ENCODE assay signal across 10 cellular contexts in genomic region chr12:6326316-6326959, GRCh38. TPM values are rescaled to one million over a fixed set of nuclear protein-coding genes. Genes with fewer than 3 reads are reported as not detected.
A peak's percentile ranks its signal among the peaks of the same experiment; 100 is the strongest.
DNase-seq lines count a peak whose midpoint lies in the region; ATAC-seq, FAIRE-seq and TF ChIP-seq lines count a peak whose summit lies in the region.
"Had no signal": no experiment of that assay in that cellular context is flagged by ENCODE, and none has a peak within 500 bp of the region (broad histone marks: within the 10 kb centered on the region; RNA-seq: fewer than 3 reads in every experiment).

No MANE protein-coding gene starts in this region.

- H3K4me1 ChIP-seq in Loucy (ENCODE audit: insufficient read depth, low read length, poor library complexity, severe bottlenecking) (peaks cover 17% of the 10 kb centered on the region), kidney (ENCODE audit: control insufficient read depth in 1 of 2, insufficient read depth in 1 of 2, low read depth in 1 of 2, low read length in 2 of 2) (peaks cover 26 to 46% of the 10 kb centered on the region in 2 donors), tibial artery (peaks cover 0 to 76% (median 53%) of the 10 kb centered on the region in 4 donors)

- peak; percentile 26 for DNase-seq in Calu3
- DNase-seq in astrocyte of the cerebellum (ENCODE audit: low read depth) = peak; percentile 35
- DNase-seq in kidney = no peak
- no peak for DNase-seq in tibial artery
- no peak for DNase-seq in C1 segment of cervical spinal cord (lab: John Stamatoyannopoulos, UW)

- intact Hi-C loops in Calu3 (cut with micrococcal nuclease; ENCODE audit: unreplicated experiment) (loop anchor here (10.0 kb wide), 1 partner anchor 48 kb away; the partner anchor contains the start of gene SCNN1A), kidney (cut with DNase I) (loop anchor here (5.0 kb wide), 1 partner anchor 56 kb away; the partner anchor contains the start of gene LTBR), tibial artery (cut with DNase I; ENCODE audit: low total_unique reads) (no loop called here)

- TF ChIP-seq CTCF in Calu3 (IDR thresholded peaks at IDR 0.05; ENCODE audit: unreplicated experiment) (peak; percentile 31), Loucy (conservative IDR thresholded peaks at IDR 0.05; ENCODE audit: low read length) (peak; percentile 55), astrocyte of the cerebellum (IDR thresholded peaks at IDR 0.05; ENCODE audit: low read depth, low read length, missing control alignments) (peak; percentile 55), kidney (IDR thresholded peaks at IDR 0.05; ENCODE audit: borderline replicate concordance, extremely low read depth, insufficient read depth) (peak; percentile 39), tibial artery (IDR thresholded peaks at IDR 0.05) (peak; percentile 41 to 59)

- H3K27me3 ChIP-seq in Loucy (ENCODE audit: insufficient read depth, low read length, poor library complexity, severe bottlenecking) (no peaks in the 10 kb centered on the region), tibial artery (no peaks in the 10 kb centered on the region)

- H3K9me3 ChIP-seq in Loucy (ENCODE audit: insufficient read depth, low read depth, low read length) (no peaks in the 10 kb centered on the region), kidney (ENCODE audit: control insufficient read depth in 1 of 2, low read length in 2 of 2) (no peaks in the 10 kb centered on the region), tibial artery (no peaks in the 10 kb centered on the region)

- no peak overlapping the region for H3K27ac ChIP-seq in kidney (ENCODE audit: low read depth in 2 of 2, low read length in 2 of 2)
- peak overlapping the region; percentile 45 to 54 for H3K27ac ChIP-seq in tibial artery

- peaks cover 73% of the 10 kb centered on the region for H3K36me3 Mint-ChIP-seq in Calu3 (ENCODE audit: insufficient read depth, unreplicated experiment)

- in situ Hi-C loops in astrocyte of the cerebellum (cut with HindIII; ENCODE audit: low sequenced_read_pairs) = no loop called here

- BruUV-seq in Calu3 (replicated peaks; lab: Mats Ljungman, UMichigan) = no TSS peak

- no peak overlapping the region for H2AFZ ChIP-seq in Loucy (ENCODE audit: low read length)

- FAIRE-seq in kidney (lab: Jason Lieb, UNC) = no peak
- FAIRE-seq: islet of Langerhans had no signal

- no peaks in the 10 kb centered on the region for H3K79me2 ChIP-seq in Loucy (ENCODE audit: insufficient read depth, low read length)

- H3K9ac ChIP-seq in Loucy (ENCODE audit: low read depth, low read length, poor library complexity, severe bottlenecking) (no peak overlapping the region), kidney (ENCODE audit: low read length in 2 of 2) (peak overlapping the region in 1 of 2 donors; percentile 46)

- H3K9me2 ChIP-seq in Loucy (replicated peaks; ENCODE audit: low read depth, low read length) = no peaks in the 10 kb centered on the region

- no peaks in the 10 kb centered on the region for H4K20me1 ChIP-seq in Loucy (ENCODE audit: insufficient read depth, low read length, poor library complexity, severe bottlenecking)

- H3K9me3 Mint-ChIP-seq in Calu3 (ENCODE audit: low read depth, unreplicated experiment) = no peaks in the 10 kb centered on the region

- ATAC-seq in HG03432 (IDR thresholded peaks at IDR 0.05; ENCODE audit: unreplicated experiment) = no peak
- ATAC-seq in HG02588 (IDR thresholded peaks at IDR 0.05; ENCODE audit: unreplicated experiment) = no peak

- H3K4me1 Mint-ChIP-seq in Calu3 (ENCODE audit: low read depth, unreplicated experiment) = peaks cover 27% of the 10 kb centered on the region

- no peak overlapping the region for H3K4me2 ChIP-seq in Loucy (ENCODE audit: low read depth, low read length, poor library complexity, severe bottlenecking)

- H3K4me3 ChIP-seq in Loucy (ENCODE audit: low read length, poor library complexity, severe bottlenecking) (no peak overlapping the region), astrocyte of the cerebellum (ENCODE audit: low read depth, low read length) (no peak overlapping the region), kidney (ENCODE audit: low read length in 2 of 2) (no peak overlapping the region), tibial artery (no peak overlapping the region)

- H3K36me3 ChIP-seq in Loucy (ENCODE audit: insufficient read depth, low read length) = peaks cover 40% of the 10 kb centered on the region; the same call in 1 of the 2 replicates
- H3K36me3 ChIP-seq in kidney (ENCODE audit: control insufficient read depth in 1 of 2, insufficient read depth in 2 of 2, low read length in 2 of 2) = peaks cover 13 to 36% of the 10 kb centered on the region in 2 donors
- peaks cover 34 to 43% (median 43%) of the 10 kb centered on the region in 3 donors for H3K36me3 ChIP-seq in tibial artery

- 0 out of 2 replicates have a peak, but pooled peaks cover 4% of the 10 kb centered on the region for H3F3A ChIP-seq in Loucy (ENCODE audit: low read depth)

- no peaks in the 10 kb centered on the region for H3K27me3 Mint-ChIP-seq in Calu3 (ENCODE audit: unreplicated experiment)

- H3K4me3 Mint-ChIP-seq in Calu3 (ENCODE audit: low read depth, unreplicated experiment) = no peak overlapping the region

- CTCF ChIA-PET in Calu3 (lab: Charles Lee) = interaction anchor here (0.9 to 1.3 kb wide), 4 partner anchors 9 to 139 kb away, joined by 3 to 10 read pairs (median 4); partner anchors contain the start of gene LTBR

- no peak overlapping the region for H3K27ac Mint-ChIP-seq in Calu3 (ENCODE audit: unreplicated experiment)

RNA-seq across cellular contexts. Expression of gene TNFRSF1A, which starts 15.4 kb away (rescaled TPM):
- 76.7 and 79.3 TPM in 2 replicates for total RNA-seq in Calu3 (2022)
- total RNA-seq in kidney = 186 TPM
- 99.6 TPM for polyA plus RNA-seq in kidney (ENCODE audit: insufficient read depth, low read depth, low replicate concordance)

RNA-seq across cellular contexts. Expression of gene PLEKHG6, which starts 16.0 kb away (rescaled TPM):
- total RNA-seq in Calu3 (2022) = 25.1 and 32.3 TPM in 2 replicates
- 2.5 TPM for total RNA-seq in kidney
- polyA plus RNA-seq in kidney (ENCODE audit: insufficient read depth, low read depth, low replicate concordance) = 2.9 TPM
- total RNA-seq: LHCN-M2 had no signal

RNA-seq across cellular contexts. Expression of gene SCNN1A, which starts 48.9 kb away (rescaled TPM):
- 36.5 and 53.5 TPM in 2 replicates for total RNA-seq in Calu3 (2022)
- total RNA-seq in kidney = 452 TPM
- 225 TPM for polyA plus RNA-seq in kidney (ENCODE audit: insufficient read depth, low read depth, low replicate concordance)

RNA-seq across cellular contexts. Expression of gene LTBR, which starts 57.5 kb away (rescaled TPM):
- total RNA-seq in Calu3 (2022) = 165 and 167 TPM in 2 replicates
- total RNA-seq in kidney = 114 TPM
- 77.8 TPM for polyA plus RNA-seq in kidney (ENCODE audit: insufficient read depth, low read depth, low replicate concordance)

Comparison
In these comparisons a context has a peak if more than half of its experiments do, and no peak if none do; other contexts are left out.
1. DNase-seq: peak in Calu3 (single experiment) and astrocyte of the cerebellum (single experiment); none in kidney (single experiment), tibial artery (0 of 2) and C1 segment of cervical spinal cord (0 of 14).
2. H3K27ac ChIP-seq: peak in tibial artery (2 of 2); none in kidney (0 of 2).
3. Peak in every context shown above with its lines, with median percentiles within 50 percentile points of each other: CTCF ChIP-seq.